Comparison of ENCODE assay signal across 8 cellular contexts in the genomic region with DNA sequence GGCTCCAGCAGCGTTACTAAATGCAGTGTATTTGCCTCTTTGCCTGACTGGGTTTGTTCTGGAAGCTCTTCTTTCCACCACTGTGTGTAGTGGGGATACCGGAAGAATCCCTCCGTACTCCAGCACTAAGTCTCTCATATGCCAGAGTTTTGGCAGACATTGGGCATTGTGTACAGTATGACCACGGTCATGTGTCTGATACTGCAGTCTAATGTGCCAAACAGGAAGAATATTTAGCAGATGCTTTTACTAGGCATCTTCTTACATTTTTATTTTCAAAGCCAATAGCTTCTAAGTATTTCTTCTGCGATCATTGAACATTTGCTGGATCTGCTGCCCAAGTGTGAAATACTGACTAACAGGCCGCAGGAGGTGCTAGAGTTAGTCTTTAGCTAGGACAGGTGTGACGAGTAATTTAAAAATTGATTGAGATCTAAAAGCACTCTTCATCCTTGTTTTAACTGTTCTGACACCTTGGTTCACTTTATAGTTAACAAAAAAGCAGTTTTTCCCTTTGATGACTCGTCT. TPM values are rescaled to one million over a fixed set of nuclear protein-coding genes. Genes with fewer than 3 reads are reported as not detected.
DNase-seq lines count a peak whose midpoint lies in the region; ATAC-seq, FAIRE-seq and TF ChIP-seq lines count a peak whose summit lies in the region.

No MANE protein-coding gene starts in this region.

- no peaks in the 10 kb centered on the region for H3K4me1 ChIP-seq in Karpas-422 (ENCODE audit: low read length)
- no peaks in the 10 kb centered on the region for H3K4me1 ChIP-seq in uterus

- H3K27ac ChIP-seq in Karpas-422 (ENCODE audit: low read length) (no peak overlapping the region), uterus (peak overlapping the region; percentile 75 to 82)

- intact Hi-C loops in uterus (cut with DNase I; ENCODE audit: low total_unique reads), result loop anchor here (10.0 kb wide), 1 partner anchor 243 kb away; no protein-coding TSS in a partner anchor

- peak overlapping the region; percentile 46; the same call in 1 of the 2 replicates for H3K4me3 ChIP-seq in Karpas-422 (ENCODE audit: low read length)
- H3K4me3 ChIP-seq in uterus, result peak overlapping the region; percentile 53 to 79

- DNase-seq in D721Med (ENCODE audit: insufficient read length, low spot score) (no peak), Karpas-422 (no peak), chondrocyte (ENCODE audit: low spot score) (no peak), memory B cell (ENCODE audit: low spot score in 2 of 2) (no peak), uterus (no peak), GOT3 (lab: John Stamatoyannopoulos, UW) (no peak)
- DNase-seq in activated CD4-positive, alpha-beta T cell treated with anti-CD3 and anti-CD28 coated beads, Interleukin-2, amount 50 U/mL, for 4 hours, result no peak

- H3K9me3 ChIP-seq in Karpas-422 (ENCODE audit: low read length) (no peaks in the 10 kb centered on the region), uterus (no peaks in the 10 kb centered on the region)

- peak overlapping the region; percentile 18 for H3K4me2 ChIP-seq in Karpas-422 (ENCODE audit: low read depth, low read length, poor library complexity, severe bottlenecking)

- ATAC-seq in memory B cell (ENCODE audit: low read depth) (no peak), GM18520 (IDR thresholded peaks at IDR 0.05; ENCODE audit: unreplicated experiment) (no peak)

- H2AFZ ChIP-seq in Karpas-422 (ENCODE audit: low read length), result no peak overlapping the region; the same call in 1 of the 2 replicates

- H3K27me3 Mint-ChIP-seq in chondrocyte (ENCODE audit: low read depth) (peaks cover 59% of the 10 kb centered on the region), memory B cell (peaks cover 5% of the 10 kb centered on the region)

- H3K9ac ChIP-seq in Karpas-422 (ENCODE audit: low read length), result peak overlapping the region; percentile 26; the same call in 1 of the 2 replicates

- H3K27ac Mint-ChIP-seq in chondrocyte (ENCODE audit: unreplicated experiment) (no peak overlapping the region), memory B cell (no peak overlapping the region)

- FAIRE-seq in D721Med (lab: Jason Lieb, UNC), result peak; percentile 55

- no peaks in the 10 kb centered on the region for H3K36me3 ChIP-seq in Karpas-422 (ENCODE audit: insufficient read depth, low read length)
- H3K36me3 ChIP-seq in uterus, result no peaks in the 10 kb centered on the region

- H3K9me3 Mint-ChIP-seq in chondrocyte (ENCODE audit: low read depth) (no peaks in the 10 kb centered on the region), memory B cell (no peaks in the 10 kb centered on the region)

- H3K9me2 ChIP-seq in Karpas-422 (replicated peaks; ENCODE audit: insufficient read depth, low read length), result no peaks in the 10 kb centered on the region

- TF ChIP-seq POLR2A in uterus (IDR thresholded peaks at IDR 0.05), result no peak

- TF ChIP-seq CTCF in D721Med (IDR thresholded peaks at IDR 0.05; ENCODE audit: insufficient read depth, missing control alignments) (peak; percentile 34), chondrocyte (IDR thresholded peaks at IDR 0.05) (no peak), uterus (IDR thresholded peaks at IDR 0.05) (no peak)

- no peaks in the 10 kb centered on the region for H3K79me2 ChIP-seq in Karpas-422 (ENCODE audit: low read length)

- H4K20me1 ChIP-seq in Karpas-422 (ENCODE audit: insufficient read depth, low read depth, low read length), result no peaks in the 10 kb centered on the region

- H3K4me3 Mint-ChIP-seq in chondrocyte (ENCODE audit: unreplicated experiment) (peak overlapping the region; percentile 58), memory B cell (peak overlapping the region; percentile 80)

- H3K36me3 Mint-ChIP-seq in chondrocyte (ENCODE audit: low read depth) (no peaks in the 10 kb centered on the region), memory B cell (no peaks in the 10 kb centered on the region)

- H3K4me1 Mint-ChIP-seq in chondrocyte (ENCODE audit: low read depth) (peaks cover 16% of the 10 kb centered on the region), memory B cell (peaks cover 10% of the 10 kb centered on the region)

- no peaks in the 10 kb centered on the region for H3K27me3 ChIP-seq in Karpas-422 (ENCODE audit: low read length)
- H3K27me3 ChIP-seq in uterus, result no peaks in the 10 kb centered on the region

RNA-seq across cellular contexts. Expression of a gene that starts 0.7 kb away (rescaled TPM):
- 0.15 and 0.25 TPM in 2 replicates for total RNA-seq in Karpas-422 (2014; rRNA removed; shearing (Covaris generic); ENCODE audit: low replicate concordance)
- total RNA-seq in chondrocyte (0.13 to 0.82 TPM (median 0.22 TPM) in 3 replicates), uterus (1 to 10 TPM in 1 of 4 donors, under 1 TPM in 2, not detected in 1; 0.21 to 3.3 (median 0.26) TPM)
